1 cellular context compared by ENCODE assay signal in genomic region chr14:73736842-73737241, GRCh38.
TF ChIP-seq lines count a peak whose summit lies in the region.

No MANE protein-coding gene starts in this region.

TF ChIP-seq in HepG2, 621 proteins besides CTCF, POLR2A, EP300 and RAD21:
- TF ChIP-seq HOXA9 (CRISPR knock-in tag; IDR thresholded peaks at IDR 0.05; ENCODE audit: borderline replicate concordance) (no peak), THRA (CRISPR knock-in tag; IDR thresholded peaks at IDR 0.05; ENCODE audit: borderline replicate concordance) (no peak), HOXA7 (CRISPR knock-in tag; IDR thresholded peaks at IDR 0.05) (no peak), SNAPC2 (CRISPR knock-in tag; IDR thresholded peaks at IDR 0.05) (no peak), ZNF546 (CRISPR knock-in tag; conservative IDR thresholded peaks at IDR 0.05) (no peak)
TF ChIP-seq in HepG2: peak in this region for 0.
